8 cellular contexts compared by ENCODE assay signal in genomic region chr1:201505505-201505893, GRCh38. TPM values are rescaled to one million over a fixed set of nuclear protein-coding genes. Genes with fewer than 3 reads are reported as not detected.
A peak's percentile ranks its signal among the peaks of the same experiment; 100 is the strongest.
DNase-seq lines count a peak whose midpoint lies in the region; ATAC-seq and TF ChIP-seq lines count a peak whose summit lies in the region.

No MANE protein-coding gene starts in this region.

- H3K27ac ChIP-seq in CD8-positive, alpha-beta T cell (ENCODE audit: low read depth, low read length): no peak overlapping the region
- peak overlapping the region; percentile 88 for H3K27ac ChIP-seq in right cardiac atrium (ENCODE audit: low read length)

- H3K27me3 ChIP-seq in CD8-positive, alpha-beta T cell (ENCODE audit: insufficient read depth, low read length): no peaks in the 10 kb centered on the region
- H3K27me3 ChIP-seq in right cardiac atrium (ENCODE audit: control insufficient read depth, insufficient read depth): no peaks in the 10 kb centered on the region

- intact Hi-C loops in CD8-positive, alpha-beta T cell (cut with DNase I, micrococcal nuclease): loop anchor here in 1 of 2 experiments (5.0 to 10.0 kb wide), 2 partner anchors 839 to 1502 kb away; partner anchors contain the start of genes PPP1R12B, TMEM183A and UBE2T
- intact Hi-C loops in right cardiac atrium (cut with DNase I): no loop called here

- TF ChIP-seq CTCF in CD8-positive, alpha-beta T cell (IDR thresholded peaks at IDR 0.05): no peak

- no peaks in the 10 kb centered on the region for H3K36me3 ChIP-seq in CD8-positive, alpha-beta T cell (ENCODE audit: insufficient read depth, low read length)

- peak overlapping the region; percentile 87 for H3K4me3 Mint-ChIP-seq in CD8-positive, alpha-beta T cell
- peak overlapping the region; percentile 34 to 97 (median 96) for H3K4me3 Mint-ChIP-seq in IgD-negative memory B cell
- H3K4me3 Mint-ChIP-seq in activated CD8-positive, alpha-beta T cell treated with anti-CD3 and anti-CD28 coated beads, Interleukin-2, amount 10 ng/mL, durations not matched to agents 7 days and 5 days: peak overlapping the region; percentile 90
- H3K4me3 Mint-ChIP-seq in stimulated activated memory B cell treated with anti-CD40 and anti-IgM and Interleukin-4, amounts not matched to agents 10 μg/mL and 1 μg/mL and 100 μg/mL, for 72 hours: peak overlapping the region; percentile 43

- H3K4me1 ChIP-seq in CD8-positive, alpha-beta T cell (ENCODE audit: insufficient read depth, low read length): peaks cover 26% of the 10 kb centered on the region
- peaks cover 29% of the 10 kb centered on the region for H3K4me1 ChIP-seq in right cardiac atrium (ENCODE audit: control insufficient read depth, insufficient read depth, low read length)

- no peak for DNase-seq in CD8-positive, alpha-beta T cell
- DNase-seq in activated CD8-positive, alpha-beta T cell treated with anti-CD3 and anti-CD28 coated beads, Interleukin-2, amount 10 ng/mL, durations not matched to agents 7 days and 5 days: no peak
- DNase-seq in right cardiac atrium (peak in 1 of 3 donors; percentile 67), AML-193 (lab: John Stamatoyannopoulos, UW) (no peak), NCI-H1930 (lab: John Stamatoyannopoulos, UW) (no peak)

- POLR2A ChIA-PET in CD8-positive, alpha-beta T cell (lab: Charles Lee): interaction anchor here (1.2 kb wide), 1 partner anchor 10 kb away, joined by 3 read pairs; no protein-coding TSS in a partner anchor
- POLR2A ChIA-PET in activated CD8-positive, alpha-beta T cell treated with anti-CD3 and anti-CD28 coated beads, Interleukin-2, amount 10 ng/mL, durations not matched to agents 7 days and 5 days (lab: Charles Lee): interaction anchor here (0.6 to 1.1 kb wide), 2 partner anchors 24 kb away, joined by 3 read pairs; no protein-coding TSS in a partner anchor

- WGBS in right cardiac atrium: 11% methylated on average over 4 of the region's 4 CpGs

- H3K27me3 Mint-ChIP-seq in CD8-positive, alpha-beta T cell (ENCODE audit: low read depth): no peaks in the 10 kb centered on the region
- no peaks in the 10 kb centered on the region for H3K27me3 Mint-ChIP-seq in IgD-negative memory B cell
- no peaks in the 10 kb centered on the region for H3K27me3 Mint-ChIP-seq in activated CD8-positive, alpha-beta T cell treated with anti-CD3 and anti-CD28 coated beads, Interleukin-2, amount 10 ng/mL, durations not matched to agents 7 days and 5 days (ENCODE audit: low read depth)
- H3K27me3 Mint-ChIP-seq in stimulated activated memory B cell treated with anti-CD40 and anti-IgM and Interleukin-4, amounts not matched to agents 10 μg/mL and 1 μg/mL and 100 μg/mL, for 72 hours: no peaks in the 10 kb centered on the region

- CTCF ChIA-PET in CD8-positive, alpha-beta T cell (lab: Charles Lee): interaction anchor here (0.8 to 22.8 kb wide), 3 partner anchors 7 to 57 kb away, joined by 3 to 577 read pairs (median 144); no protein-coding TSS in a partner anchor
- CTCF ChIA-PET in activated CD8-positive, alpha-beta T cell treated with anti-CD3 and anti-CD28 coated beads, Interleukin-2, amount 10 ng/mL, durations not matched to agents 7 days and 5 days (lab: Charles Lee): interaction anchor here (1.4 to 7.7 kb wide), 3 partner anchors 23 to 69 kb away, joined by 4 to 82 read pairs (median 16); no protein-coding TSS in a partner anchor

- H3K27ac Mint-ChIP-seq in CD8-positive, alpha-beta T cell: peak overlapping the region; percentile 60
- H3K27ac Mint-ChIP-seq in IgD-negative memory B cell: peak overlapping the region in 1 of 3 donors; percentile 48
- peak overlapping the region; percentile 93 for H3K27ac Mint-ChIP-seq in activated CD8-positive, alpha-beta T cell treated with anti-CD3 and anti-CD28 coated beads, Interleukin-2, amount 10 ng/mL, durations not matched to agents 7 days and 5 days
- peak overlapping the region; percentile 81 for H3K27ac Mint-ChIP-seq in stimulated activated memory B cell treated with anti-CD40 and anti-IgM and Interleukin-4, amounts not matched to agents 10 μg/mL and 1 μg/mL and 100 μg/mL, for 72 hours

- peaks cover 50% of the 10 kb centered on the region for H3K4me1 Mint-ChIP-seq in CD8-positive, alpha-beta T cell (ENCODE audit: low read depth)
- H3K4me1 Mint-ChIP-seq in IgD-negative memory B cell: peaks cover 12 to 35% (median 21%) of the 10 kb centered on the region in 3 donors
- peaks cover 55% of the 10 kb centered on the region for H3K4me1 Mint-ChIP-seq in activated CD8-positive, alpha-beta T cell treated with anti-CD3 and anti-CD28 coated beads, Interleukin-2, amount 10 ng/mL, durations not matched to agents 7 days and 5 days (ENCODE audit: low read depth)
- peaks cover 43% of the 10 kb centered on the region for H3K4me1 Mint-ChIP-seq in stimulated activated memory B cell treated with anti-CD40 and anti-IgM and Interleukin-4, amounts not matched to agents 10 μg/mL and 1 μg/mL and 100 μg/mL, for 72 hours

- peak overlapping the region; percentile 94 for H3K4me3 ChIP-seq in CD8-positive, alpha-beta T cell (ENCODE audit: low read depth, low read length)
- peak overlapping the region; percentile 66 for H3K4me3 ChIP-seq in right cardiac atrium (ENCODE audit: low read length)

- H3K36me3 Mint-ChIP-seq in CD8-positive, alpha-beta T cell: peaks cover 2% of the 10 kb centered on the region
- H3K36me3 Mint-ChIP-seq in IgD-negative memory B cell: no peaks in the 10 kb centered on the region
- H3K36me3 Mint-ChIP-seq in activated CD8-positive, alpha-beta T cell treated with anti-CD3 and anti-CD28 coated beads, Interleukin-2, amount 10 ng/mL, durations not matched to agents 7 days and 5 days (ENCODE audit: low read depth): peaks cover 14% of the 10 kb centered on the region
- H3K36me3 Mint-ChIP-seq in stimulated activated memory B cell treated with anti-CD40 and anti-IgM and Interleukin-4, amounts not matched to agents 10 μg/mL and 1 μg/mL and 100 μg/mL, for 72 hours: peaks cover 6% of the 10 kb centered on the region

- no peak for ATAC-seq in CD8-positive, alpha-beta T cell
- no peak for ATAC-seq in activated CD8-positive, alpha-beta T cell treated with anti-CD3 and anti-CD28 coated beads, Interleukin-2, amount 10 ng/mL, durations not matched to agents 7 days and 5 days
- ATAC-seq in right cardiac atrium (peak; percentile 30 to 65), HG03432 (IDR thresholded peaks at IDR 0.05; ENCODE audit: unreplicated experiment) (no peak)
- ATAC-seq in stimulated activated memory B cell treated with anti-CD40 and anti-IgM and Interleukin-4, amounts not matched to agents 10 μg/mL and 1 μg/mL and 100 μg/mL, for 72 hours: no peak

- H3K9me3 Mint-ChIP-seq in CD8-positive, alpha-beta T cell: no peaks in the 10 kb centered on the region
- H3K9me3 Mint-ChIP-seq in IgD-negative memory B cell: no peaks in the 10 kb centered on the region
- H3K9me3 Mint-ChIP-seq in activated CD8-positive, alpha-beta T cell treated with anti-CD3 and anti-CD28 coated beads, Interleukin-2, amount 10 ng/mL, durations not matched to agents 7 days and 5 days (ENCODE audit: insufficient read depth): no peaks in the 10 kb centered on the region
- H3K9me3 Mint-ChIP-seq in stimulated activated memory B cell treated with anti-CD40 and anti-IgM and Interleukin-4, amounts not matched to agents 10 μg/mL and 1 μg/mL and 100 μg/mL, for 72 hours: no peaks in the 10 kb centered on the region

- H3K9me3 ChIP-seq in CD8-positive, alpha-beta T cell (ENCODE audit: low read length): no peaks in the 10 kb centered on the region
- no peaks in the 10 kb centered on the region for H3K9me3 ChIP-seq in right cardiac atrium (ENCODE audit: control insufficient read depth, low read length)

RNA-seq across cellular contexts. Expression of gene CSRP1, which starts 1.4 kb away (rescaled TPM):
- 10 to 100 TPM; 31.6 to 33.9 TPM for total RNA-seq in CD8-positive, alpha-beta T cell
- polyA plus RNA-seq in IgD-negative memory B cell: 53.4 TPM
- 10 to 100 TPM; 78.7 to 80.9 TPM for total RNA-seq in activated CD8-positive, alpha-beta T cell treated with anti-CD3 and anti-CD28 coated beads, Interleukin-2, amount 10 ng/mL, durations not matched to agents 7 days and 5 days
- total RNA-seq in right cardiac atrium: 100 to 1,000 TPM in 3 of 4 donors, 10 to 100 TPM in 1; 97.2 to 343 (median 132) TPM
- polyA plus RNA-seq in right cardiac atrium: 121 TPM

RNA-seq across cellular contexts. Expression of gene NAV1, which starts 33.4 kb away (rescaled TPM):
- total RNA-seq in CD8-positive, alpha-beta T cell: 1 to 10 TPM; 1.6 to 1.8 TPM
- polyA plus RNA-seq in IgD-negative memory B cell (1.3 TPM), right cardiac atrium (8.0 TPM)
- 1 to 10 TPM; 1.1 to 1.9 TPM for total RNA-seq in activated CD8-positive, alpha-beta T cell treated with anti-CD3 and anti-CD28 coated beads, Interleukin-2, amount 10 ng/mL, durations not matched to agents 7 days and 5 days
- 10 to 100 TPM; 13.3 to 29.1 (median 20.6) TPM for total RNA-seq in right cardiac atrium

RNA-seq across cellular contexts. Expression of gene PHLDA3, which starts 36.5 kb away (rescaled TPM):
- under 1 TPM; 0.33 to 0.44 TPM for total RNA-seq in CD8-positive, alpha-beta T cell
- 0.64 TPM for polyA plus RNA-seq in IgD-negative memory B cell
- 10 to 100 TPM; 17.3 to 18.7 TPM for total RNA-seq in activated CD8-positive, alpha-beta T cell treated with anti-CD3 and anti-CD28 coated beads, Interleukin-2, amount 10 ng/mL, durations not matched to agents 7 days and 5 days
- total RNA-seq in right cardiac atrium: 10 to 100 TPM; 21.8 to 47.4 (median 29.9) TPM
- 18.1 TPM for polyA plus RNA-seq in right cardiac atrium

Comparison
In these comparisons a context has a peak if more than half of its experiments do, and no peak if none do; other contexts are left out.
1. ATAC-seq: peak in right cardiac atrium (2 of 2); none in CD8-positive, alpha-beta T cell (single experiment), activated CD8-positive, alpha-beta T cell treated with anti-CD3 and anti-CD28 coated beads, Interleukin-2, amount 10 ng/mL, durations not matched to agents 7 days and 5 days (single experiment), stimulated activated memory B cell treated with anti-CD40 and anti-IgM and Interleukin-4, amounts not matched to agents 10 μg/mL and 1 μg/mL and 100 μg/mL, for 72 hours (single experiment) and HG03432 (single experiment).
2. H3K4me3 Mint-ChIP-seq: peak in every context shown above with its lines; median percentile 96 in IgD-negative memory B cell; 90 in activated CD8-positive, alpha-beta T cell treated with anti-CD3 and anti-CD28 coated beads, Interleukin-2, amount 10 ng/mL, durations not matched to agents 7 days and 5 days; 87 in CD8-positive, alpha-beta T cell; 43 in stimulated activated memory B cell treated with anti-CD40 and anti-IgM and Interleukin-4, amounts not matched to agents 10 μg/mL and 1 μg/mL and 100 μg/mL, for 72 hours.
3. RNA of gene NAV1, which starts 33.4 kb away (total RNA-seq): 13.3 to 29.1 TPM in right cardiac atrium; 1.1 to 1.9 TPM in activated CD8-positive, alpha-beta T cell treated with anti-CD3 and anti-CD28 coated beads, Interleukin-2, amount 10 ng/mL, durations not matched to agents 7 days and 5 days and 1.6 to 1.8 TPM in CD8-positive, alpha-beta T cell; every median in the first group is over 4 times any median in the second.
4. RNA of gene PHLDA3, which starts 36.5 kb away (total RNA-seq): 21.8 to 47.4 TPM in right cardiac atrium and 17.3 to 18.7 TPM in activated CD8-positive, alpha-beta T cell treated with anti-CD3 and anti-CD28 coated beads, Interleukin-2, amount 10 ng/mL, durations not matched to agents 7 days and 5 days; 0.33 to 0.44 TPM in CD8-positive, alpha-beta T cell; every median in the first group is over 10 times any median in the second.